In the genomic region with DNA sequence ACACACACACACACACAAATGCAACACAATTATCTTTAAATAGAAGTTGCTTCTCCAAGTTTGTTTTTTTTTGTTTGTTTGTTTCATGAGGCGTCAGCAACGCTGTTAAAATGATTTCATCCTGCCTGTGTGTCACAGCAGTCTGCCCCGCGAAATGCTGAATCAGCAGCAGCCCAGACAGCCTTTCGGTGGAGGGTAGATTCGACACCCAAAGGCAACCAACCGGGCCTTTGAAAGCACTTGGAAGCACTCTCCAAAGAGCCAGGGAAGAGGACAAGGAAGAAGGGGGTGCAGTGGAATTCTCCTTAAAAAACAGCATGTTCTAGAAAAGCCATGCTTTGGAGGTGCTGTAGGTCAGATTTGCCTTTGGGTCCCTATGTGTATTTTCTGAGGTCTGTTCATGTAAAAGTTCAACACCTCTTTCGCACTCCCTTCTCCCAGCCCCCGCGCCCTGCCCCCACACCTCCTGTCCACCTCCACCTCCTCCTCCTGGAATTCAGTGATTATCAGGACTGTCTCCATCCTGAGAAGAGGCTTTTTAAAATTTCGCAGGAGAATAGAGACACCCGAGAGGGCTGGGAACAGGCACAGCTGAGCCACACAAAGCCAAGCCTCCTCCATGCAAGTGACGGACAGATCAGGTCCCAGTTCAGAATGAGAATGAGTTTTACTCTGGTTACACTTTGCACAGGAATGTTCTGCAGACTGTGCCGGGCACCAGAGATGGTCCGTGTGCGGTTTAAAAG, we compare ENCODE assay signal across 10 cellular contexts.
DNase-seq lines count a peak whose midpoint lies in the region; ATAC-seq and TF ChIP-seq lines count a peak whose summit lies in the region.
"Had no signal": no experiment of that assay in that cellular context is flagged by ENCODE, and none has a peak within 500 bp of the region (broad histone marks: within the 10 kb centered on the region; RNA-seq: fewer than 3 reads in every experiment).

No MANE protein-coding gene starts in this region.

- H2AFZ ChIP-seq in neural progenitor cell (replicated peaks) = peak overlapping the region; percentile 48

- H3K4me3 ChIP-seq in AG04450 (ENCODE audit: low read depth, low read length) (no peak overlapping the region), NT2/D1 (ENCODE audit: insufficient read length, low read depth) (no peak overlapping the region), fibroblast of mammary gland (ENCODE audit: control insufficient read depth, low read depth, low read length) (no peak overlapping the region), neural progenitor cell (peak overlapping the region; percentile 24), SJCRH30 (no peak overlapping the region)

- no peaks in the 10 kb centered on the region for H3K9me3 ChIP-seq in AG04450 (ENCODE audit: control insufficient read depth, insufficient read depth, low read length)
- H3K9me3 ChIP-seq in NT2/D1 (ENCODE audit: insufficient read depth, low read length) = no peaks in the 10 kb centered on the region
- no peaks in the 10 kb centered on the region for H3K9me3 ChIP-seq in neural progenitor cell (ENCODE audit: low read depth)
- H3K9me3 ChIP-seq in SJCRH30 (replicated peaks) = no peaks in the 10 kb centered on the region

- POLR2A ChIA-PET in AG04450 (lab: Yijun Ruan, JAX) = no interaction called here
- POLR2A ChIA-PET in T-cell (lab: Charles Lee) = no interaction called here

- peak overlapping the region; percentile 75 for H3K4me2 ChIP-seq in neural progenitor cell

- H3K9ac ChIP-seq in NT2/D1 (ENCODE audit: insufficient read length, low read depth) (peak overlapping the region; percentile 38), neural progenitor cell (no peak overlapping the region)

- no peak for ATAC-seq in T-cell (replicated peaks in 1 of 4)

- H3K4me1 ChIP-seq in NT2/D1 (ENCODE audit: insufficient read depth, insufficient read length) (peaks cover 12% of the 10 kb centered on the region), neural progenitor cell (peaks cover 79% of the 10 kb centered on the region), SJCRH30 (peaks cover 5% of the 10 kb centered on the region)

- H3F3A ChIP-seq in neural progenitor cell (ENCODE audit: low read depth) = peaks cover 44% of the 10 kb centered on the region

- H3K27ac Mint-ChIP-seq in neural progenitor cell (no peak overlapping the region), T-cell (no peak overlapping the region)
- H3K27ac Mint-ChIP-seq: CD4-positive, CD25-positive, alpha-beta regulatory T cell had no signal

- H4K20me1 ChIP-seq in neural progenitor cell (ENCODE audit: low read depth) = no peaks in the 10 kb centered on the region

- no peaks in the 10 kb centered on the region for H3K36me3 Mint-ChIP-seq in neural progenitor cell
- H3K36me3 Mint-ChIP-seq in T-cell = peaks cover 28% of the 10 kb centered on the region

- H3K27me3 ChIP-seq in AG04450 (ENCODE audit: control insufficient read depth, insufficient read depth, low read length) = no peaks in the 10 kb centered on the region
- H3K27me3 ChIP-seq in NT2/D1 (ENCODE audit: insufficient read depth, insufficient read length) = no peaks in the 10 kb centered on the region
- H3K27me3 ChIP-seq in neural progenitor cell = no peaks in the 10 kb centered on the region
- H3K27me3 ChIP-seq in SJCRH30 = no peaks in the 10 kb centered on the region

- H3K27ac ChIP-seq in AG04450 (ENCODE audit: low read depth, low read length) (peak overlapping the region; percentile 31), neural progenitor cell (peak overlapping the region; percentile 92), SJCRH30 (no peak overlapping the region)

- CTCF ChIA-PET in AG04450 (lab: Charles Lee) = no interaction called here
- CTCF ChIA-PET in T-cell (lab: Charles Lee) = no interaction called here

- TF ChIP-seq CTCF in AG04450 (IDR thresholded peaks at IDR 0.05; ENCODE audit: low read depth, low read length) = no peak
- TF ChIP-seq CTCF in fibroblast of mammary gland (conservative IDR thresholded peaks at IDR 0.05; ENCODE audit: control insufficient read depth, insufficient read depth, low read depth, low read length) = no peak
- TF ChIP-seq CTCF in neural progenitor cell (IDR thresholded peaks at IDR 0.05) = no peak

- H3K27me3 Mint-ChIP-seq in neural progenitor cell (ENCODE audit: insufficient read depth, low read depth) (no peaks in the 10 kb centered on the region), T-cell (no peaks in the 10 kb centered on the region)
- H3K27me3 Mint-ChIP-seq: CD4-positive, CD25-positive, alpha-beta regulatory T cell; memory B cell had no signal

- H3K36me3 ChIP-seq in NT2/D1 (ENCODE audit: insufficient read depth, insufficient read length, low read length) (peaks cover 6% of the 10 kb centered on the region), neural progenitor cell (no peaks in the 10 kb centered on the region), SJCRH30 (no peaks in the 10 kb centered on the region)

- H3K4me1 Mint-ChIP-seq in neural progenitor cell (peaks cover 29% of the 10 kb centered on the region), T-cell (peaks cover 27 to 35% (median 33%) of the 10 kb centered on the region in 3 donors)

- no peaks in the 10 kb centered on the region for H3K9me3 Mint-ChIP-seq in neural progenitor cell
- H3K9me3 Mint-ChIP-seq in T-cell = no peaks in the 10 kb centered on the region
- H3K9me3 Mint-ChIP-seq: CD4-positive, CD25-positive, alpha-beta regulatory T cell; memory B cell had no signal

- H3K4me3 Mint-ChIP-seq in neural progenitor cell = peak overlapping the region; percentile 75
- H3K4me3 Mint-ChIP-seq in T-cell = no peak overlapping the region
- H3K4me3 Mint-ChIP-seq: CD4-positive, CD25-positive, alpha-beta regulatory T cell had no signal

- no peak for DNase-seq in AG04450 (ENCODE audit: low read depth, low spot score)
- DNase-seq in NT2/D1 (ENCODE audit: low read depth, low spot score) = peak; percentile 92
- DNase-seq in fibroblast of mammary gland (ENCODE audit: low read depth) = peak; percentile 34
- DNase-seq in neural progenitor cell (ENCODE audit: low spot score) = peak; percentile 72
- no peak for DNase-seq in SW480 (ENCODE audit: low spot score)
- no peak for DNase-seq in T-cell
- no peak for DNase-seq in SJCRH30
- DNase-seq in DMS 273 (lab: John Stamatoyannopoulos, UW; ENCODE audit: unreplicated experiment) = no peak
- DNase-seq: CD4-positive, CD25-positive, alpha-beta regulatory T cell had no signal

- H3K79me2 ChIP-seq in neural progenitor cell (ENCODE audit: low read depth) = no peaks in the 10 kb centered on the region

Comparison
In these comparisons a context has a peak if more than half of its experiments do, and no peak if none do; other contexts are left out.
1. DNase-seq: peak in NT2/D1 (single experiment), fibroblast of mammary gland (single experiment) and neural progenitor cell (single experiment); none in AG04450 (single experiment), SW480 (single experiment), T-cell (0 of 34), SJCRH30 (0 of 2) and DMS 273 (single experiment).